18 cellular contexts compared by ENCODE assay signal in the genomic region with DNA sequence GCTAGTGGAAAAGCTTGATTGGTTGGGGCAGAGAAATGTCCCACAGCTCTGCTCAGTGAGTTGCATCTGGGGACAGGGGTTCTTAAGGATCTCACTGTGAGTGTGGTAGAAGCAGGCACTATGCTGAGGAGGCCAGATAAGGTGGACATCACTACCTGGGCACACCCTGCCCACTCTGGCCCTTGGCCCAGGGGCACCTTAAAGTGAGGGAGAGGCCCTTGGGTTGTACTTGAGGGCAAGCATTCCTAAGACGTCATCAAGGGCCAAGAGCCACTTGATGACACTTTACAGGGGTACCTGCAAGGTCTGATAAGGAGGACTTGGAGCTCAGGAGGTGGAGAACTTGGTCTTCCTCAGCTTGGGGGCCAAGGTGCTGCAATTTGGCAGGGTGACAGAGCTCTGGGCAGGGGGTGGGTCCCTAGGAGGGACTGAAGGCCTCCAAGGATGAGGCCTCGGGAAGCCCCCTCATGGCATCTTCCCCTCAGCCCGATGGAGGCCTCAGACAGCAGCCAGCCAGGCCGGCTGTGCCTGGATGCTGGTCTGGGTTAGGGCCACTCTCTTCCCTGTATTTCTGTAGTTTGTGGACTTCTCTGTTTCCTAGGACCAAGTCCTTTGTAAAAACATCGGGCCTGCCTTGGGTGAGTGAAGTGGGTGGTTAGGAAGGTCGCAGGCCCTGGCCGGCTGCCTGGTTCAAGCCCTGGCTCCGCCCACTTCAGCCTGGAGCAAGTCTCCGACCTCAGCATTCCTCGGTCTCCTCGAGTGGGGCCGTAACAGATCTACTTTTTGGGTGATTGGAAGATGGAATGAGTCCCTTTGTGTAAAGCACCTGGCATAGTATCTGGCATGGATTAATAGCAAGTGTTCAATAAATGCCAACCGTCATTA. TPM values are rescaled to one million over a fixed set of nuclear protein-coding genes. Genes with fewer than 3 reads are reported as not detected.
DNase-seq lines count a peak whose midpoint lies in the region; ATAC-seq and TF ChIP-seq lines count a peak whose summit lies in the region.
"Had no signal": no experiment of that assay in that cellular context is flagged by ENCODE, and none has a peak within 500 bp of the region (broad histone marks: within the 10 kb centered on the region; RNA-seq: fewer than 3 reads in every experiment).

No MANE protein-coding gene starts in this region.

- DNase-seq in Right ventricle myocardium inferior (ENCODE audit: missing footprints) (no peak), right atrium auricular region (ENCODE audit: low spot score) (no peak), right cardiac atrium (peak; percentile 34 to 75 (median 75)), upper lobe of left lung (peak; percentile 85 to 92), psoas muscle (no peak), G401 (ENCODE audit: low spot score) (no peak)
- no peak for DNase-seq in NK-92 treated with Interleukin-12 subunit alpha and Interleukin-12 subunit beta, amount 100 ng/mL, for 24 hours (lab: John Stamatoyannopoulos, UW)
- DNase-seq: activated B cell treated with CpG ODN at 0.5 μM for 24 hours; activated CD8-positive, alpha-beta memory T cell treated with anti-CD3 and anti-CD28 coated beads, Interleukin-2, amount 50 U/mL, for 4 hours; activated naive CD4-positive, alpha-beta T cell treated with Interleukin-2 at 50 U/mL for 16 hours; Calu3; left cardiac atrium; NCI-H1436 treated with DMSO at 0.1 percent for 48 hours; ovary had no signal

- WGBS in right cardiac atrium, result 65% methylated on average over 13 of the region's 13 CpGs
- WGBS in upper lobe of left lung, 2 donors, result 46 to 60% methylated on average over 13 of the region's 13 CpGs
- 57 to 76% (median 71%) methylated on average over 13 of the region's 13 CpGs for WGBS in psoas muscle, 3 donors

- in situ Hi-C loops in G401 (cut with HindIII; ENCODE audit: low sequenced_read_pairs), result loop anchor here (10.0 kb wide), 1 partner anchor 65 kb away; no protein-coding TSS in a partner anchor

- H3K36me3 ChIP-seq in right atrium auricular region, result peaks cover 34% of the 10 kb centered on the region
- H3K36me3 ChIP-seq in upper lobe of left lung, result peaks cover 0 to 30% (median 23%) of the 10 kb centered on the region in 4 donors
- peaks cover 0 to 80% of the 10 kb centered on the region in 2 donors for H3K36me3 ChIP-seq in psoas muscle (ENCODE audit: insufficient read depth in 1 of 2, low read depth in 1 of 2)
- H3K36me3 ChIP-seq: brain microvascular endothelial cell, ovary had no signal

- intact Hi-C loops in Right ventricle myocardium inferior (cut with DNase I), result no loop called here
- intact Hi-C loops in right cardiac atrium (cut with DNase I), result no loop called here
- intact Hi-C loops in psoas muscle (cut with DNase I), result no loop called here

- TF ChIP-seq CTCF in right atrium auricular region (IDR thresholded peaks at IDR 0.05), result no peak
- TF ChIP-seq CTCF in upper lobe of left lung (IDR thresholded peaks at IDR 0.05), result no peak
- no peak for TF ChIP-seq CTCF in psoas muscle (IDR thresholded peaks at IDR 0.05)

- TF ChIP-seq POLR2A in upper lobe of left lung (IDR thresholded peaks at IDR 0.05), result no peak

- H3K27me3 ChIP-seq in right atrium auricular region, result no peaks in the 10 kb centered on the region
- H3K27me3 ChIP-seq in right cardiac atrium (ENCODE audit: control insufficient read depth, insufficient read depth), result no peaks in the 10 kb centered on the region
- H3K27me3 ChIP-seq in upper lobe of left lung, result no peaks in the 10 kb centered on the region
- no peaks in the 10 kb centered on the region for H3K27me3 ChIP-seq in psoas muscle (ENCODE audit: insufficient read depth in 3 of 3, low read length in 2 of 3)
- H3K27me3 ChIP-seq: brain microvascular endothelial cell, dorsolateral prefrontal cortex, ovary had no signal

- TF ChIP-seq EP300 in upper lobe of left lung (IDR thresholded peaks at IDR 0.05), result peak in 3 of 4 donors; percentile 27 to 80 (median 66)

- H3K4me3 ChIP-seq in right atrium auricular region (no peak overlapping the region), right cardiac atrium (ENCODE audit: low read length) (no peak overlapping the region), upper lobe of left lung (no peak overlapping the region), psoas muscle (no peak overlapping the region)
- H3K4me3 ChIP-seq: dorsolateral prefrontal cortex, ovary had no signal

- H3K36me3 Mint-ChIP-seq in activated T-helper 17 cell treated with anti-CD3 and anti-CD28 coated beads, Interleukin-2, amount 50 U/mL, for 72 hours (ENCODE audit: low read depth), result peaks cover 50% of the 10 kb centered on the region

- H3K27ac Mint-ChIP-seq in activated T-helper 17 cell treated with anti-CD3 and anti-CD28 coated beads, Interleukin-2, amount 50 U/mL, for 72 hours, result peak overlapping the region; percentile 81
- H3K27ac Mint-ChIP-seq: activated B cell treated with CpG ODN at 0.5 μM for 24 hours had no signal

- H3K9me3 ChIP-seq in right atrium auricular region (no peaks in the 10 kb centered on the region), right cardiac atrium (ENCODE audit: control insufficient read depth, low read length) (no peaks in the 10 kb centered on the region), upper lobe of left lung (no peaks in the 10 kb centered on the region), psoas muscle (no peaks in the 10 kb centered on the region)
- H3K9me3 ChIP-seq: ovary had no signal

- no peak overlapping the region for H3K4me3 Mint-ChIP-seq in activated T-helper 17 cell treated with anti-CD3 and anti-CD28 coated beads, Interleukin-2, amount 50 U/mL, for 72 hours
- H3K4me3 Mint-ChIP-seq: activated B cell treated with CpG ODN at 0.5 μM for 24 hours had no signal

- peaks cover 4% of the 10 kb centered on the region for H3K9me3 Mint-ChIP-seq in activated T-helper 17 cell treated with anti-CD3 and anti-CD28 coated beads, Interleukin-2, amount 50 U/mL, for 72 hours
- H3K9me3 Mint-ChIP-seq: activated B cell treated with CpG ODN at 0.5 μM for 24 hours had no signal

- ATAC-seq in Right ventricle myocardium inferior (peak; percentile 29), right cardiac atrium (peak; percentile 23 to 51), upper lobe of left lung (ENCODE audit: low FRiP score in 2 of 2) (peak; percentile 66 to 86), psoas muscle (no peak)
- ATAC-seq in activated T-helper 17 cell treated with anti-CD3 and anti-CD28 coated beads, Interleukin-2, amount 50 U/mL, for 72 hours (replicated peaks), result no peak
- ATAC-seq: HCT116 had no signal

- peaks cover 26% of the 10 kb centered on the region for H3K4me1 Mint-ChIP-seq in activated T-helper 17 cell treated with anti-CD3 and anti-CD28 coated beads, Interleukin-2, amount 50 U/mL, for 72 hours

- no peaks in the 10 kb centered on the region for H3K27me3 Mint-ChIP-seq in activated T-helper 17 cell treated with anti-CD3 and anti-CD28 coated beads, Interleukin-2, amount 50 U/mL, for 72 hours
- H3K27me3 Mint-ChIP-seq: activated B cell treated with CpG ODN at 0.5 μM for 24 hours had no signal

- H3K4me1 ChIP-seq in right atrium auricular region, result peaks cover 0 to 36% of the 10 kb centered on the region in 2 donors
- H3K4me1 ChIP-seq in right cardiac atrium (ENCODE audit: control insufficient read depth, insufficient read depth, low read length), result peaks cover 7% of the 10 kb centered on the region
- peaks cover 38 to 67% (median 50%) of the 10 kb centered on the region in 4 donors for H3K4me1 ChIP-seq in upper lobe of left lung
- H3K4me1 ChIP-seq in psoas muscle, result no peaks in the 10 kb centered on the region

- peak overlapping the region in 1 of 2 donors; percentile 22 for H3K27ac ChIP-seq in right atrium auricular region
- H3K27ac ChIP-seq in right cardiac atrium (ENCODE audit: low read length), result no peak overlapping the region
- peak overlapping the region; percentile 71 to 90 (median 82) for H3K27ac ChIP-seq in upper lobe of left lung
- H3K27ac ChIP-seq in psoas muscle, result no peak overlapping the region
- H3K27ac ChIP-seq: brain microvascular endothelial cell, dorsolateral prefrontal cortex, ovary had no signal

RNA-seq across cellular contexts. Expression of a gene that starts 24.8 kb away (rescaled TPM):
- 0.16 TPM for total RNA-seq in Right ventricle myocardium inferior
- 1 to 10 TPM in 1 of 2 donors, under 1 TPM in 1; 0.55 to 1.4 TPM for total RNA-seq in right atrium auricular region
- 10 to 100 TPM; 36.8 to 44.8 TPM for total RNA-seq in activated T-helper 17 cell treated with anti-CD3 and anti-CD28 coated beads, Interleukin-2, amount 50 U/mL, for 72 hours
- 1 to 10 TPM in 1 of 4 donors, under 1 TPM in 3; 0.63 to 1.0 (median 0.80) TPM for total RNA-seq in right cardiac atrium
- 0.25 TPM for polyA plus RNA-seq in right cardiac atrium
- total RNA-seq in upper lobe of left lung, result 1 to 10 TPM; 1.2 to 8.4 (median 3.3) TPM
- under 1 TPM; 0.08 to 0.27 (median 0.18) TPM for total RNA-seq in psoas muscle
- polyA plus RNA-seq in psoas muscle, result under 1 TPM in 2 of 3 donors, not detected in 1; 0.03 to 0.15 TPM
- 0.55 and 3.5 TPM in 2 replicates for total RNA-seq in G401 (2014; rRNA removed; shearing (Covaris generic))
- total RNA-seq: Calu3 had no signal

Comparison
In these comparisons a context has a peak if more than half of its experiments do, and no peak if none do; other contexts are left out.
1. DNase-seq: peak in right cardiac atrium (3 of 3) and upper lobe of left lung (2 of 2); none in Right ventricle myocardium inferior (single experiment), right atrium auricular region (single experiment), psoas muscle (0 of 2), G401 (single experiment) and NK-92 treated with Interleukin-12 subunit alpha and Interleukin-12 subunit beta, amount 100 ng/mL, for 24 hours (single experiment).
2. ATAC-seq: peak in Right ventricle myocardium inferior (single experiment), right cardiac atrium (2 of 2) and upper lobe of left lung (2 of 2); none in activated T-helper 17 cell treated with anti-CD3 and anti-CD28 coated beads, Interleukin-2, amount 50 U/mL, for 72 hours (single experiment) and psoas muscle (0 of 4).
3. H3K27ac ChIP-seq: peak in upper lobe of left lung (4 of 4); none in right cardiac atrium (single experiment) and psoas muscle (single experiment).